10 cellular contexts compared by ENCODE assay signal in genomic region chr13:45700971-45701900, GRCh38. TPM values are rescaled to one million over a fixed set of nuclear protein-coding genes. Genes with fewer than 3 reads are reported as not detected.
DNase-seq lines count a peak whose midpoint lies in the region; ATAC-seq lines count a peak whose summit lies in the region.
"Had no signal": no experiment of that assay in that cellular context is flagged by ENCODE, and none has a peak within 500 bp of the region (broad histone marks: within the 10 kb centered on the region; RNA-seq: fewer than 3 reads in every experiment).

No MANE protein-coding gene starts in this region.

- H3K9me3 Mint-ChIP-seq in activated naive CD8-positive, alpha-beta T cell treated with anti-CD3 and anti-CD28 coated beads for 36 hours: no peaks in the 10 kb centered on the region

- no peaks in the 10 kb centered on the region for H3K36me3 Mint-ChIP-seq in activated naive CD8-positive, alpha-beta T cell treated with anti-CD3 and anti-CD28 coated beads for 36 hours

- peaks cover 10% of the 10 kb centered on the region for H3K4me1 Mint-ChIP-seq in activated naive CD8-positive, alpha-beta T cell treated with anti-CD3 and anti-CD28 coated beads for 36 hours

- no peak for DNase-seq in activated naive CD8-positive, alpha-beta T cell treated with anti-CD3 and anti-CD28 coated beads for 36 hours
- DNase-seq in DMS53 treated with DMSO at 0.1 percent for 48 hours (lab: John Stamatoyannopoulos, UW; ENCODE audit: unreplicated experiment) (no peak), putamen (ENCODE audit: low spot score) (no peak), SK-N-DZ (ENCODE audit: low spot score) (no peak), NCI-H2029 treated with DMSO at 0.1 percent for 48 hours (lab: John Stamatoyannopoulos, UW) (no peak)
- DNase-seq: NCI-H774 had no signal

- peak overlapping the region; percentile 72 for H3K27ac Mint-ChIP-seq in activated naive CD8-positive, alpha-beta T cell treated with anti-CD3 and anti-CD28 coated beads for 36 hours

- no peaks in the 10 kb centered on the region for H3K27me3 Mint-ChIP-seq in activated naive CD8-positive, alpha-beta T cell treated with anti-CD3 and anti-CD28 coated beads for 36 hours

- peak; percentile 63 for ATAC-seq in GM18498 (IDR thresholded peaks at IDR 0.05; ENCODE audit: unreplicated experiment)
- ATAC-seq in GM19452 (IDR thresholded peaks at IDR 0.05; ENCODE audit: unreplicated experiment): peak; percentile 61
- peak; percentile 60 for ATAC-seq in HG03039 (IDR thresholded peaks at IDR 0.05; ENCODE audit: unreplicated experiment)
- ATAC-seq: left lobe of liver had no signal

- H3K4me3 Mint-ChIP-seq in activated naive CD8-positive, alpha-beta T cell treated with anti-CD3 and anti-CD28 coated beads for 36 hours: no peak overlapping the region

RNA-seq across cellular contexts. Expression of gene CBY2, which starts 0.9 kb away (rescaled TPM):
- total RNA-seq in activated naive CD8-positive, alpha-beta T cell treated with anti-CD3 and anti-CD28 coated beads for 36 hours: not detected
- not detected in 2 replicates for polyA plus RNA-seq in SK-N-DZ (2014; cell fraction: cytosol; rRNA removed)
- not detected in 2 replicates for polyA plus RNA-seq in SK-N-DZ (2014; cell fraction: nucleus; rRNA removed)
- total RNA-seq: left lobe of liver had no signal
